8 cellular contexts compared by ENCODE assay signal in genomic region chr2:231037202-231037730, GRCh38.
DNase-seq lines count a peak whose midpoint lies in the region.

TSS of gene C2orf72 (plus strand) at chr2:231037523. CDS start at chr2:231037566, 43 bp downstream.

- H3K27ac ChIP-seq in iPS-18a (ENCODE audit: low read length), result no peak within 1 kb of the TSS

- no peak within 1 kb of the TSS for H3K9ac ChIP-seq in iPS-18a (ENCODE audit: low read length)

- peak within 1 kb of the TSS; percentile 52 for H3K4me3 ChIP-seq in iPS-18a (ENCODE audit: low read length)

- H3K9me3 ChIP-seq in iPS-18a (ENCODE audit: control insufficient read depth, low read depth, low read length), result no peaks in the 10 kb centered on the region

- H3K4me3 Mint-ChIP-seq in T-helper 2 cell treated with Interferon-gamma antibody and Interleukin-4, amounts not matched to agents 5 μg/mL and 100 μg/mL, for 36 hours, result peak within 1 kb of the TSS; percentile 66
- H3K4me3 Mint-ChIP-seq in stimulated activated naive CD8-positive, alpha-beta T cell treated with anti-CD3 and anti-CD28 coated beads, Interleukin-15, Interleukin-2, amounts not matched to agents 100 ng/mL and 50 ng/mL, for 24 hours, result peak within 1 kb of the TSS; percentile 33

- peaks cover 82% of the 10 kb centered on the region for H3K27me3 Mint-ChIP-seq in T-helper 2 cell treated with Interferon-gamma antibody and Interleukin-4, amounts not matched to agents 5 μg/mL and 100 μg/mL, for 36 hours (ENCODE audit: low read depth)
- H3K27me3 Mint-ChIP-seq in stimulated activated naive CD8-positive, alpha-beta T cell treated with anti-CD3 and anti-CD28 coated beads, Interleukin-15, Interleukin-2, amounts not matched to agents 100 ng/mL and 50 ng/mL, for 24 hours, result peaks cover 82% of the 10 kb centered on the region

- H3K27ac Mint-ChIP-seq in T-helper 2 cell treated with Interferon-gamma antibody and Interleukin-4, amounts not matched to agents 5 μg/mL and 100 μg/mL, for 36 hours, result no peak within 1 kb of the TSS
- no peak within 1 kb of the TSS for H3K27ac Mint-ChIP-seq in stimulated activated naive CD8-positive, alpha-beta T cell treated with anti-CD3 and anti-CD28 coated beads, Interleukin-15, Interleukin-2, amounts not matched to agents 100 ng/mL and 50 ng/mL, for 24 hours

- DNase-seq in NCI-H82 (lab: John Stamatoyannopoulos, UW), result peak; percentile 19
- no peak for DNase-seq in NCI-H82 treated with DMSO at 0.1 percent for 48 hours (lab: John Stamatoyannopoulos, UW; ENCODE audit: unreplicated experiment)
- no peak for DNase-seq in T-helper 2 cell treated with Interferon-gamma antibody and Interleukin-4, amounts not matched to agents 5 μg/mL and 100 μg/mL, for 36 hours (ENCODE audit: low spot score)
- no peak for DNase-seq in hippocampal formation (lab: John Stamatoyannopoulos, UW)
- no peak for DNase-seq in stimulated activated naive CD4-positive, alpha-beta T cell (lab: John Stamatoyannopoulos, UW)
- no peak for DNase-seq in DMS153 treated with DMSO at 0.1 percent for 48 hours (lab: John Stamatoyannopoulos, UW; ENCODE audit: unreplicated experiment)

- peaks cover 2% of the 10 kb centered on the region for H3K4me1 Mint-ChIP-seq in T-helper 2 cell treated with Interferon-gamma antibody and Interleukin-4, amounts not matched to agents 5 μg/mL and 100 μg/mL, for 36 hours (ENCODE audit: low read depth)
- H3K4me1 Mint-ChIP-seq in stimulated activated naive CD8-positive, alpha-beta T cell treated with anti-CD3 and anti-CD28 coated beads, Interleukin-15, Interleukin-2, amounts not matched to agents 100 ng/mL and 50 ng/mL, for 24 hours (ENCODE audit: low read depth), result peaks cover 3% of the 10 kb centered on the region

- H3K9me3 Mint-ChIP-seq in T-helper 2 cell treated with Interferon-gamma antibody and Interleukin-4, amounts not matched to agents 5 μg/mL and 100 μg/mL, for 36 hours, result no peaks in the 10 kb centered on the region
- H3K9me3 Mint-ChIP-seq in stimulated activated naive CD8-positive, alpha-beta T cell treated with anti-CD3 and anti-CD28 coated beads, Interleukin-15, Interleukin-2, amounts not matched to agents 100 ng/mL and 50 ng/mL, for 24 hours, result no peaks in the 10 kb centered on the region

- H3K36me3 ChIP-seq in iPS-18a (ENCODE audit: control insufficient read depth, low read depth, low read length), result no peaks in the 10 kb centered on the region

- no peaks in the 10 kb centered on the region for H3K4me1 ChIP-seq in iPS-18a (ENCODE audit: control insufficient read depth, low read depth, low read length)

- H3K36me3 Mint-ChIP-seq in T-helper 2 cell treated with Interferon-gamma antibody and Interleukin-4, amounts not matched to agents 5 μg/mL and 100 μg/mL, for 36 hours (ENCODE audit: low read depth), result no peaks in the 10 kb centered on the region
- H3K36me3 Mint-ChIP-seq in stimulated activated naive CD8-positive, alpha-beta T cell treated with anti-CD3 and anti-CD28 coated beads, Interleukin-15, Interleukin-2, amounts not matched to agents 100 ng/mL and 50 ng/mL, for 24 hours (ENCODE audit: low read depth), result no peaks in the 10 kb centered on the region

- H3K27me3 ChIP-seq in iPS-18a (ENCODE audit: control insufficient read depth, insufficient read depth, low read length), result peaks cover 59% of the 10 kb centered on the region
